Comparison of ENCODE assay signal across 17 cellular contexts in the genomic region with DNA sequence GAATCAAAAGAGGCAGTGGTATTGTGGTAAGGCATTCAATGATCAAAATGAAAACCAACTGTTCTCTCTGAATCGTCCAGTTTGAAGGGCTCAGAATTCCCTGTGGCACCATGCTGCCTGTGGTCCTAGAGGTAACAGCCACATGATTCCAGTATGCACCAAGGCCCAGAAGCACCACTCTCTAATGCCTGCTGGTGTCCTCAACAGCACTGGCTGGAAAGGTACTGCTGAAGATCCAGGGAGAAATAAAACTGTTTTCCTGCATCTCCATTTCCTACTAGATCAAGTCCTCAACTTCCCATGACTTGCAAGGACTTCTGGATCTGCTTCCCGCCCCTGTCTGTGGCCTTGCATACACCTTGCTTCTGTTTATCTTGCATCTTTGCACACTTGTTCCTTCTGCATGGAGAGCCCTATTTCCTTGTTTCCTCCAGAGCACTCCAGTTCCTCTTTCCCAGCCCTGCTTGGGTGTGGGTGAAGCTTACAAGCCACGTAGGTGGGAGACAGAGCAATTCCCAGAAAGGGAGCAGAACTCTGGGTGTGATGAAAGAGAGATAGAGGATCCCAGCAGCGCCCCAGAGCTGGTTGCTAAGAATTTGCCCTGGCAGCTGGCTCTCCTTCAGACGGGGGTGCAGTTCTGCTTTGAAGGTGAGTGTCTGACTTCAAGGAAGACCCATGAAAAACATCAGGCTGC. TPM values are rescaled to one million over a fixed set of nuclear protein-coding genes. Genes with fewer than 3 reads are reported as not detected.
DNase-seq lines count a peak whose midpoint lies in the region; ATAC-seq, FAIRE-seq and TF ChIP-seq lines count a peak whose summit lies in the region.
"Had no signal": no experiment of that assay in that cellular context is flagged by ENCODE, and none has a peak within 500 bp of the region (broad histone marks: within the 10 kb centered on the region; RNA-seq: fewer than 3 reads in every experiment).

No MANE protein-coding gene starts in this region.

- DNase-seq in Right ventricle myocardium superior: no peak
- DNase-seq in cardiac septum (ENCODE audit: low spot score): no peak
- DNase-seq in left ventricle myocardium superior: no peak
- peak; percentile 78 for DNase-seq in putamen (ENCODE audit: low spot score)
- no peak for DNase-seq in stimulated activated effector memory CD8-positive, alpha-beta T cell treated with anti-CD3 and anti-CD28 coated beads, Interleukin-12 subunit alpha, Interleukin-12 subunit beta, amount 100 ng/mL, for 72 hours (ENCODE audit: low spot score in 2 of 2)
- no peak for DNase-seq in activated CD8-positive, alpha-beta T cell treated with anti-CD3 and anti-CD28 coated beads for 36 hours
- DNase-seq in frontal cortex (ENCODE audit: low spot score in 2 of 2): no peak
- DNase-seq: activated T-cell treated with anti-CD3 and anti-CD28 coated beads for 4 hours; Calu3; NCI-H187; NK-92 treated with Interleukin-12 subunit alpha and Interleukin-12 subunit beta, amount 100 ng/mL, for 24 hours; psoas muscle; SK-N-SH; WERI-Rb-1 had no signal

- H3K36me3 Mint-ChIP-seq in stimulated activated effector memory CD8-positive, alpha-beta T cell treated with anti-CD3 and anti-CD28 coated beads, Interleukin-12 subunit alpha, Interleukin-12 subunit beta, amount 100 ng/mL, for 72 hours: no peaks in the 10 kb centered on the region
- H3K36me3 Mint-ChIP-seq in activated CD8-positive, alpha-beta T cell treated with anti-CD3 and anti-CD28 coated beads for 36 hours (ENCODE audit: low read depth): no peaks in the 10 kb centered on the region

- intact Hi-C loops in Right ventricle myocardium superior (cut with DNase I) (no loop called here), cardiac septum (cut with DNase I) (no loop called here), left ventricle myocardium superior (cut with micrococcal nuclease) (no loop called here)
- intact Hi-C loops in activated CD8-positive, alpha-beta T cell treated with anti-CD3 and anti-CD28 coated beads for 36 hours (cut with micrococcal nuclease): no loop called here

- peaks cover 3% of the 10 kb centered on the region for H3K27me3 Mint-ChIP-seq in activated CD8-positive, alpha-beta T cell treated with anti-CD3 and anti-CD28 coated beads for 36 hours

- H3K27ac Mint-ChIP-seq in stimulated activated effector memory CD8-positive, alpha-beta T cell treated with anti-CD3 and anti-CD28 coated beads, Interleukin-12 subunit alpha, Interleukin-12 subunit beta, amount 100 ng/mL, for 72 hours: no peak overlapping the region
- no peak overlapping the region for H3K27ac Mint-ChIP-seq in activated CD8-positive, alpha-beta T cell treated with anti-CD3 and anti-CD28 coated beads for 36 hours

- no peak overlapping the region for H3K4me3 Mint-ChIP-seq in stimulated activated effector memory CD8-positive, alpha-beta T cell treated with anti-CD3 and anti-CD28 coated beads, Interleukin-12 subunit alpha, Interleukin-12 subunit beta, amount 100 ng/mL, for 72 hours
- no peak overlapping the region for H3K4me3 Mint-ChIP-seq in activated CD8-positive, alpha-beta T cell treated with anti-CD3 and anti-CD28 coated beads for 36 hours

- no peaks in the 10 kb centered on the region for H3K4me1 Mint-ChIP-seq in stimulated activated effector memory CD8-positive, alpha-beta T cell treated with anti-CD3 and anti-CD28 coated beads, Interleukin-12 subunit alpha, Interleukin-12 subunit beta, amount 100 ng/mL, for 72 hours
- H3K4me1 Mint-ChIP-seq in activated CD8-positive, alpha-beta T cell treated with anti-CD3 and anti-CD28 coated beads for 36 hours (ENCODE audit: low read depth): no peaks in the 10 kb centered on the region

- no peak for TF ChIP-seq CTCF in activated CD8-positive, alpha-beta T cell treated with anti-CD3 and anti-CD28 coated beads for 36 hours (IDR thresholded peaks at IDR 0.05)

- CTCF ChIA-PET in activated CD8-positive, alpha-beta T cell treated with anti-CD3 and anti-CD28 coated beads for 36 hours (lab: Charles Lee): interaction anchor here (3.3 kb wide), 1 partner anchor 192 kb away, joined by 13 read pairs; the partner anchor contains the start of gene MOB3B

- no peak for FAIRE-seq in frontal cortex (lab: Jason Lieb, UNC)

- POLR2A ChIA-PET in activated CD8-positive, alpha-beta T cell treated with anti-CD3 and anti-CD28 coated beads for 36 hours (lab: Charles Lee): no interaction called here

- ATAC-seq in Right ventricle myocardium superior (ENCODE audit: poor library complexity) (peak; percentile 15), left ventricle myocardium superior (peak; percentile 20), HG03280 (IDR thresholded peaks at IDR 0.05; ENCODE audit: unreplicated experiment) (no peak)
- ATAC-seq in stimulated activated effector memory CD8-positive, alpha-beta T cell treated with anti-CD3 and anti-CD28 coated beads, Interleukin-12 subunit alpha, Interleukin-12 subunit beta, amount 100 ng/mL, for 72 hours: no peak
- ATAC-seq in activated CD8-positive, alpha-beta T cell treated with anti-CD3 and anti-CD28 coated beads for 36 hours: no peak
- ATAC-seq: left lobe of liver, psoas muscle had no signal

- H3K9me3 Mint-ChIP-seq in stimulated activated effector memory CD8-positive, alpha-beta T cell treated with anti-CD3 and anti-CD28 coated beads, Interleukin-12 subunit alpha, Interleukin-12 subunit beta, amount 100 ng/mL, for 72 hours: no peaks in the 10 kb centered on the region
- no peaks in the 10 kb centered on the region for H3K9me3 Mint-ChIP-seq in activated CD8-positive, alpha-beta T cell treated with anti-CD3 and anti-CD28 coated beads for 36 hours

RNA-seq across cellular contexts. Expression of gene EQTN, which starts 41.0 kb away (rescaled TPM):
- total RNA-seq in Right ventricle myocardium superior (not detected), cardiac septum (not detected), left ventricle myocardium superior (not detected), frontal cortex (1.6 TPM)
- not detected for total RNA-seq in activated CD8-positive, alpha-beta T cell treated with anti-CD3 and anti-CD28 coated beads for 36 hours
- total RNA-seq: A673, Calu3, left lobe of liver, psoas muscle had no signal

Comparison
In these comparisons a context has a peak if more than half of its experiments do, and no peak if none do; other contexts are left out.
1. ATAC-seq: peak in Right ventricle myocardium superior (single experiment) and left ventricle myocardium superior (single experiment); none in stimulated activated effector memory CD8-positive, alpha-beta T cell treated with anti-CD3 and anti-CD28 coated beads, Interleukin-12 subunit alpha, Interleukin-12 subunit beta, amount 100 ng/mL, for 72 hours (single experiment), activated CD8-positive, alpha-beta T cell treated with anti-CD3 and anti-CD28 coated beads for 36 hours (single experiment) and HG03280 (single experiment).